13 cellular contexts compared by ENCODE assay signal in the genomic region with DNA sequence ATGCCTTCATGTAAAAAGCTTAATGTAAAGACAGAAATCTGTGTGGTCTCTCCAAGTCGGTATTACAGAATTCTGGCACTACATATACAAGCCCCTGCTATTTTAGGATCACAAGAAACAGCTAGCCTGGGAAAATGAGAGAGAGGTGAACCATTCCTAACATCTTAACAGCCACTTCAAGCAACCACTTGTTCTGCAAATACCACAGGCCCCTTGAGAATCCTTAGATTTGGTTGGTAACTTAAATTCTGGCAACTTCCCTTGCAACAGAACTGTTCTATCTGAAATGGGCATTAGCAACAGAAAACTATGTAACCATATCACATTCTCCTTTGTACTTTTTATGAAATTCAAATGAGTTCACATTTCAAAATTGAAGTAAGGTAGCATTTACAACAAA.
DNase-seq lines count a peak whose midpoint lies in the region; ATAC-seq and TF ChIP-seq lines count a peak whose summit lies in the region.
"Had no signal": no experiment of that assay in that cellular context is flagged by ENCODE, and none has a peak within 500 bp of the region (broad histone marks: within the 10 kb centered on the region; RNA-seq: fewer than 3 reads in every experiment).

No MANE protein-coding gene starts in this region.

- H3K27ac ChIP-seq in CD8-positive, alpha-beta T cell (ENCODE audit: low read depth, low read length): no peak overlapping the region
- peak overlapping the region; percentile 74 for H3K27ac ChIP-seq in psoas muscle
- no peak overlapping the region for H3K27ac ChIP-seq in body of pancreas
- H3K27ac ChIP-seq: HL-60 had no signal

- H3K36me3 Mint-ChIP-seq in CD8-positive, alpha-beta T cell: peaks cover 4% of the 10 kb centered on the region

- peak overlapping the region; percentile 6 for H3K4me3 Mint-ChIP-seq in CD8-positive, alpha-beta T cell

- ATAC-seq in CD8-positive, alpha-beta T cell: no peak
- no peak for ATAC-seq in psoas muscle
- ATAC-seq in mucosa of descending colon: no peak
- ATAC-seq in body of pancreas: no peak

- H3K4me3 ChIP-seq in CD8-positive, alpha-beta T cell (ENCODE audit: low read depth, low read length): no peak overlapping the region
- H3K4me3 ChIP-seq in cardiac fibroblast (replicated peaks in 1 of 2; ENCODE audit: low read depth in 2 of 2, low read length in 2 of 2): no peak overlapping the region
- H3K4me3 ChIP-seq in psoas muscle: peak overlapping the region; percentile 6
- H3K4me3 ChIP-seq in mucosa of descending colon: no peak overlapping the region
- H3K4me3 ChIP-seq in body of pancreas: no peak overlapping the region

- H3K27ac Mint-ChIP-seq in CD8-positive, alpha-beta T cell: peak overlapping the region; percentile 69

- CTCF ChIA-PET in CD8-positive, alpha-beta T cell (lab: Charles Lee): no interaction called here

- no peaks in the 10 kb centered on the region for H3K9me3 ChIP-seq in CD8-positive, alpha-beta T cell (ENCODE audit: low read length)
- H3K9me3 ChIP-seq in psoas muscle: no peaks in the 10 kb centered on the region
- no peaks in the 10 kb centered on the region for H3K9me3 ChIP-seq in mucosa of descending colon
- no peaks in the 10 kb centered on the region for H3K9me3 ChIP-seq in body of pancreas

- no peaks in the 10 kb centered on the region for H3K27me3 Mint-ChIP-seq in CD8-positive, alpha-beta T cell (ENCODE audit: low read depth)

- peaks cover 2% of the 10 kb centered on the region for H3K9me3 Mint-ChIP-seq in CD8-positive, alpha-beta T cell

- WGBS in psoas muscle, 3 donors: 3 to 18% (median 16%) methylated on average over 1 of the region's 1 CpG
- 76 to 84% methylated on average over 1 of the region's 1 CpG for WGBS in body of pancreas, 2 donors

- DNase-seq in CD8-positive, alpha-beta T cell: no peak
- DNase-seq in MV-4-11 (lab: John Stamatoyannopoulos, UW): peak; percentile 17
- DNase-seq in cardiac fibroblast (ENCODE audit: low read depth in 2 of 2): peak; percentile 37 to 41
- DNase-seq in psoas muscle: no peak
- no peak for DNase-seq in mucosa of descending colon
- no peak for DNase-seq in body of pancreas
- DNase-seq in amniotic stem cell (lab: John Stamatoyannopoulos, UW): no peak
- DNase-seq in NCI-H1694 treated with DMSO at 0.1 percent for 48 hours (lab: John Stamatoyannopoulos, UW): no peak
- DNase-seq: head of caudate nucleus; NCI-H1694; small intestine; stimulated activated CD8-positive, alpha-beta memory T cell treated with anti-CD3 and anti-CD28 coated beads, Interleukin-4, amount 100 ng/mL, for 48 hours had no signal

- TF ChIP-seq POLR2A in body of pancreas (IDR thresholded peaks at IDR 0.05): no peak

- intact Hi-C loops in CD8-positive, alpha-beta T cell (cut with DNase I, micrococcal nuclease): loop anchor here in 1 of 2 experiments (10.0 kb wide), 1 partner anchor 301 kb away; a partner anchor contains a TSS
- intact Hi-C loops in psoas muscle (cut with DNase I) (loop anchor here in 1 of 2 donors (10.0 kb wide), 1 partner anchor 71 kb away; no protein-coding TSS in a partner anchor), mucosa of descending colon (cut with DNase I, micrococcal nuclease) (no loop called here), body of pancreas (cut with DNase I) (no loop called here)

- no peak for TF ChIP-seq CTCF in CD8-positive, alpha-beta T cell (IDR thresholded peaks at IDR 0.05)
- no peak for TF ChIP-seq CTCF in cardiac fibroblast (IDR thresholded peaks at IDR 0.05; ENCODE audit: low read depth, low read length)
- no peak for TF ChIP-seq CTCF in psoas muscle (IDR thresholded peaks at IDR 0.05)
- TF ChIP-seq CTCF in mucosa of descending colon (IDR thresholded peaks at IDR 0.05): no peak
- TF ChIP-seq CTCF in body of pancreas (IDR thresholded peaks at IDR 0.05): no peak

- H3K4me1 ChIP-seq in CD8-positive, alpha-beta T cell (ENCODE audit: insufficient read depth, low read length): peaks cover 41% of the 10 kb centered on the region
- H3K4me1 ChIP-seq in psoas muscle: peaks cover 54% of the 10 kb centered on the region
- peaks cover 14% of the 10 kb centered on the region for H3K4me1 ChIP-seq in mucosa of descending colon (ENCODE audit: low read depth)
- peaks cover 14% of the 10 kb centered on the region for H3K4me1 ChIP-seq in body of pancreas

- H3K36me3 ChIP-seq in CD8-positive, alpha-beta T cell (ENCODE audit: insufficient read depth, low read length): no peaks in the 10 kb centered on the region
- H3K36me3 ChIP-seq in psoas muscle (ENCODE audit: insufficient read depth in 1 of 2, low read depth in 1 of 2) (no peaks in the 10 kb centered on the region), mucosa of descending colon (ENCODE audit: low read depth) (no peaks in the 10 kb centered on the region), body of pancreas (replicated peaks in 1 of 2; ENCODE audit: insufficient read depth in 1 of 2, low read depth in 2 of 2) (no peaks in the 10 kb centered on the region)

- POLR2A ChIA-PET in CD8-positive, alpha-beta T cell (lab: Charles Lee): no interaction called here

- H3K4me1 Mint-ChIP-seq in CD8-positive, alpha-beta T cell (ENCODE audit: low read depth): peaks cover 69% of the 10 kb centered on the region

- no peaks in the 10 kb centered on the region for H3K27me3 ChIP-seq in CD8-positive, alpha-beta T cell (ENCODE audit: insufficient read depth, low read length)
- H3K27me3 ChIP-seq in psoas muscle (ENCODE audit: insufficient read depth in 3 of 3, low read length in 2 of 3) (no peaks in the 10 kb centered on the region), body of pancreas (no peaks in the 10 kb centered on the region)

Comparison
In these comparisons a context has a peak if more than half of its experiments do, and no peak if none do; other contexts are left out.
1. DNase-seq: peak in MV-4-11 (single experiment) and cardiac fibroblast (2 of 2); none in CD8-positive, alpha-beta T cell (0 of 7), psoas muscle (0 of 2), mucosa of descending colon (0 of 3), body of pancreas (0 of 4), amniotic stem cell (single experiment) and NCI-H1694 treated with DMSO at 0.1 percent for 48 hours (single experiment).